Comparison of ENCODE assay signal across 8 cellular contexts in the genomic region with DNA sequence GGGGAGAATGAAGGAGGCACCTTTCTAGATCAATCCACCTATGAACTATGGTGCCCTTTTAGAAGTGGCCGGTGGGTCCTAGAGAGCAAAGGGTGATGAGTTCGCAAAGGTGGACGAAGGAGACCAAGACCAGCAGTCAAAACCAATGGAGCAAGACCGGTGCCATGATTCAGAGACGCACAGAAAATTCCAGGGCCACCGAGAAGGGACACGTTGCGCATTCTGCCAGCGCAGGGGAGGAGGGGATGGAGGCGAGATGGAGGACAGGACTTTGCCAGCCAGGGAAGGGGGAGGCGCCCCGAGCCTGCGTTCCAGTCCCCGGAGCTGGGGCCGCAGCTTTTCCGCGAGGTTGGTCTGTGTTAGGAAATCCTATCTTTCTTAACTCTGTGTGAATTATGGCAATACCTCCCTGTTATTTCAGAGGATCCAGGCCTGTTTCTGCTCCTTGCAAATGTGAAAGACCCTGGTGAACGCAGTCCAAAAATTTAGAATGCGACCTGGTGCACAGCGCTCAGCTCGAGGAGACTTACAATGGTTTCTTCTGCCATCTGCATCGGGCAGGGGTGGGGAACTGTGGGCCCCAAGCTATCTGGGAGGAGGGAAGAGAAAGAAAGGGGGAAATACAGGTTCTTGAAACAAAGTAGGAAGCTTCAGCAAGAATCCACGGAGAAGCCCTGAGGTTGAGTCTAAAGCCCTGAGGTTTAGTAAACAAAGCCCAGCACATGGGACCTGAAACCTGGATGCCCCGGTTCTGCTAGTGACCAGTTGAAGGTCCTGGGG.
DNase-seq lines count a peak whose midpoint lies in the region; ATAC-seq and TF ChIP-seq lines count a peak whose summit lies in the region.

No MANE protein-coding gene starts in this region.

- no peaks in the 10 kb centered on the region for H3K9me3 Mint-ChIP-seq in activated CD4-positive, alpha-beta memory T cell treated with anti-CD3 and anti-CD28 coated beads, Interleukin-2, amount 10 ng/mL, durations not matched to agents 7 days and 5 days
- H3K9me3 Mint-ChIP-seq in activated CD4-positive, alpha-beta memory T cell treated with anti-CD3 and anti-CD28 coated beads for 36 hours, result no peaks in the 10 kb centered on the region

- ATAC-seq in body of pancreas (peak; percentile 19), HG02870 (IDR thresholded peaks at IDR 0.05; ENCODE audit: unreplicated experiment) (no peak), HG03520 (IDR thresholded peaks at IDR 0.05; ENCODE audit: unreplicated experiment) (no peak)

- H3K36me3 Mint-ChIP-seq in activated CD4-positive, alpha-beta memory T cell treated with anti-CD3 and anti-CD28 coated beads, Interleukin-2, amount 10 ng/mL, durations not matched to agents 7 days and 5 days (ENCODE audit: low read depth), result no peaks in the 10 kb centered on the region
- no peaks in the 10 kb centered on the region for H3K36me3 Mint-ChIP-seq in activated CD4-positive, alpha-beta memory T cell treated with anti-CD3 and anti-CD28 coated beads for 36 hours

- H3K4me1 ChIP-seq in body of pancreas, result peaks cover 15% of the 10 kb centered on the region
- H3K4me1 ChIP-seq in thyroid gland, result peaks cover 77 to 80% of the 10 kb centered on the region in 2 donors

- peaks cover 3% of the 10 kb centered on the region for H3K27me3 Mint-ChIP-seq in activated CD4-positive, alpha-beta memory T cell treated with anti-CD3 and anti-CD28 coated beads, Interleukin-2, amount 10 ng/mL, durations not matched to agents 7 days and 5 days
- H3K27me3 Mint-ChIP-seq in activated CD4-positive, alpha-beta memory T cell treated with anti-CD3 and anti-CD28 coated beads for 36 hours, result peaks cover 3% of the 10 kb centered on the region

- H3K9me3 ChIP-seq in body of pancreas (no peaks in the 10 kb centered on the region), thyroid gland (no peaks in the 10 kb centered on the region)

- CTCF ChIA-PET in activated CD4-positive, alpha-beta memory T cell treated with anti-CD3 and anti-CD28 coated beads, Interleukin-2, amount 10 ng/mL, durations not matched to agents 7 days and 5 days (lab: Charles Lee), result interaction anchor here (0.7 to 0.9 kb wide), 3 partner anchors 140 to 281 kb away, joined by 4 to 5 read pairs (median 4); no protein-coding TSS in a partner anchor
- CTCF ChIA-PET in activated CD4-positive, alpha-beta memory T cell treated with anti-CD3 and anti-CD28 coated beads for 36 hours (lab: Charles Lee), result interaction anchor here (0.6 to 3.9 kb wide), 13 partner anchors 10 to 564 kb away, joined by 3 to 41 read pairs (median 4); no protein-coding TSS in a partner anchor

- POLR2A ChIA-PET in activated CD4-positive, alpha-beta memory T cell treated with anti-CD3 and anti-CD28 coated beads, Interleukin-2, amount 10 ng/mL, durations not matched to agents 7 days and 5 days (lab: Charles Lee), result interaction anchor here (1.0 kb wide), 1 partner anchor 288 kb away, joined by 3 read pairs; no protein-coding TSS in a partner anchor
- POLR2A ChIA-PET in activated CD4-positive, alpha-beta memory T cell treated with anti-CD3 and anti-CD28 coated beads for 36 hours (lab: Charles Lee), result interaction anchor here (0.6 kb wide), 1 partner anchor 255 kb away, joined by 3 read pairs; no protein-coding TSS in a partner anchor

- no peaks in the 10 kb centered on the region for H3K27me3 ChIP-seq in body of pancreas
- H3K27me3 ChIP-seq in thyroid gland, result no peaks in the 10 kb centered on the region

- no peak for TF ChIP-seq CTCF in body of pancreas (IDR thresholded peaks at IDR 0.05)
- TF ChIP-seq CTCF in thyroid gland (IDR thresholded peaks at IDR 0.05), result no peak

- H3K4me3 Mint-ChIP-seq in activated CD4-positive, alpha-beta memory T cell treated with anti-CD3 and anti-CD28 coated beads, Interleukin-2, amount 10 ng/mL, durations not matched to agents 7 days and 5 days, result peak overlapping the region; percentile 44
- H3K4me3 Mint-ChIP-seq in activated CD4-positive, alpha-beta memory T cell treated with anti-CD3 and anti-CD28 coated beads for 36 hours, result no peak overlapping the region

- H3K36me3 ChIP-seq in body of pancreas (replicated peaks in 1 of 2; ENCODE audit: insufficient read depth in 1 of 2, low read depth in 2 of 2), result no peaks in the 10 kb centered on the region
- no peaks in the 10 kb centered on the region for H3K36me3 ChIP-seq in thyroid gland

- no peak for DNase-seq in activated CD4-positive, alpha-beta memory T cell treated with anti-CD3 and anti-CD28 coated beads, Interleukin-2, amount 10 ng/mL, durations not matched to agents 7 days and 5 days
- DNase-seq in activated CD4-positive, alpha-beta memory T cell treated with anti-CD3 and anti-CD28 coated beads for 36 hours, result no peak
- DNase-seq in body of pancreas (peak in 3 of 4 donors; percentile 16 to 28 (median 18)), medulla oblongata (ENCODE audit: extremely low spot score) (peak; percentile 19), thyroid gland (peak; percentile 82 to 90), HUDEP-2 (lab: John Stamatoyannopoulos, UW; ENCODE audit: unreplicated experiment in 76 of 76) (no peak)

- no peak overlapping the region for H3K27ac Mint-ChIP-seq in activated CD4-positive, alpha-beta memory T cell treated with anti-CD3 and anti-CD28 coated beads, Interleukin-2, amount 10 ng/mL, durations not matched to agents 7 days and 5 days
- H3K27ac Mint-ChIP-seq in activated CD4-positive, alpha-beta memory T cell treated with anti-CD3 and anti-CD28 coated beads for 36 hours, result no peak overlapping the region

- peaks cover 50% of the 10 kb centered on the region for H3K4me1 Mint-ChIP-seq in activated CD4-positive, alpha-beta memory T cell treated with anti-CD3 and anti-CD28 coated beads, Interleukin-2, amount 10 ng/mL, durations not matched to agents 7 days and 5 days
- H3K4me1 Mint-ChIP-seq in activated CD4-positive, alpha-beta memory T cell treated with anti-CD3 and anti-CD28 coated beads for 36 hours (ENCODE audit: low read depth), result peaks cover 25% of the 10 kb centered on the region

- no peak overlapping the region for H3K4me3 ChIP-seq in body of pancreas
- no peak overlapping the region for H3K4me3 ChIP-seq in thyroid gland (replicated peaks in 1 of 3)

- 43 to 59% methylated on average over 24 of the region's 24 CpGs for WGBS in body of pancreas, 2 donors
- WGBS in thyroid gland, 2 donors, result 37 to 57% methylated on average over 24 of the region's 24 CpGs

- intact Hi-C loops in activated CD4-positive, alpha-beta memory T cell treated with anti-CD3 and anti-CD28 coated beads for 36 hours (cut with micrococcal nuclease), result loop anchor here (5.0 kb wide), 1 partner anchor 285 kb away; the partner anchor contains the start of gene ATP5PO
- intact Hi-C loops in body of pancreas (cut with DNase I), result loop anchor here (10.0 kb wide), 1 partner anchor 278 kb away; no protein-coding TSS in a partner anchor
- intact Hi-C loops in thyroid gland (cut with DNase I), result no loop called here

- peak overlapping the region in 1 of 4 donors; percentile 62 for H3K27ac ChIP-seq in body of pancreas
- H3K27ac ChIP-seq in thyroid gland, result peak overlapping the region; percentile 75 to 97 (median 86)

- TF ChIP-seq POLR2A in body of pancreas (IDR thresholded peaks at IDR 0.05), result no peak
- peak in 1 of 2 donors; percentile 65 for TF ChIP-seq POLR2A in thyroid gland (IDR thresholded peaks at IDR 0.05)

Comparison
In these comparisons a context has a peak if more than half of its experiments do, and no peak if none do; other contexts are left out.
1. DNase-seq: peak in body of pancreas (3 of 4), medulla oblongata (single experiment) and thyroid gland (2 of 2); none in activated CD4-positive, alpha-beta memory T cell treated with anti-CD3 and anti-CD28 coated beads, Interleukin-2, amount 10 ng/mL, durations not matched to agents 7 days and 5 days (single experiment), activated CD4-positive, alpha-beta memory T cell treated with anti-CD3 and anti-CD28 coated beads for 36 hours (single experiment) and HUDEP-2 (0 of 76).